ENCODE assay signal across 16 cellular contexts in genomic region chrY:8125907-8126571, GRCh38.
DNase-seq lines count a peak whose midpoint lies in the region; ATAC-seq, FAIRE-seq and TF ChIP-seq lines count a peak whose summit lies in the region.
"Had no signal": no experiment of that assay in that cellular context is flagged by ENCODE, and none has a peak within 500 bp of the region (broad histone marks: within the 10 kb centered on the region; RNA-seq: fewer than 3 reads in every experiment).

No MANE protein-coding gene starts in this region.

- TF ChIP-seq CTCF in astrocyte (IDR thresholded peaks at IDR 0.05; ENCODE audit: insufficient read depth, low read depth, low read length) (no peak), fibroblast of villous mesenchyme (IDR thresholded peaks at IDR 0.05; ENCODE audit: insufficient read depth, low read depth, low read length) (no peak), colonic mucosa (IDR thresholded peaks at IDR 0.05) (no peak)

- H3K9me3 ChIP-seq in astrocyte (ENCODE audit: insufficient read depth, low read depth, low read length), result no peaks in the 10 kb centered on the region
- no peaks in the 10 kb centered on the region for H3K9me3 ChIP-seq in small intestine (ENCODE audit: control insufficient read depth, low read depth)
- no peaks in the 10 kb centered on the region for H3K9me3 ChIP-seq in colonic mucosa
- H3K9me3 ChIP-seq: BLaER1, HAP-1, Peyer's patch had no signal

- H4K20me1 ChIP-seq in astrocyte (ENCODE audit: insufficient read depth, low read length), result no peaks in the 10 kb centered on the region
- H4K20me1 ChIP-seq: BLaER1 had no signal

- peaks cover 5% of the 10 kb centered on the region for H3K4me1 Mint-ChIP-seq in astrocyte (ENCODE audit: low read depth, unreplicated experiment)

- no peaks in the 10 kb centered on the region for H3K36me3 Mint-ChIP-seq in astrocyte (ENCODE audit: low read depth, unreplicated experiment)

- no peaks in the 10 kb centered on the region for H3K4me1 ChIP-seq in astrocyte (ENCODE audit: insufficient read depth, low read length)
- no peaks in the 10 kb centered on the region for H3K4me1 ChIP-seq in small intestine (ENCODE audit: control insufficient read depth in 2 of 2, insufficient read depth in 1 of 2, low read depth in 1 of 2, low read length in 1 of 2)
- H3K4me1 ChIP-seq in colonic mucosa, result no peaks in the 10 kb centered on the region
- H3K4me1 ChIP-seq: BLaER1, HAP-1, Peyer's patch had no signal

- no peaks in the 10 kb centered on the region for H3K27me3 ChIP-seq in astrocyte (ENCODE audit: insufficient read depth, low read length)
- no peaks in the 10 kb centered on the region for H3K27me3 ChIP-seq in small intestine (ENCODE audit: control insufficient read depth in 2 of 2, insufficient read depth in 2 of 2, low read length in 2 of 2)
- no peaks in the 10 kb centered on the region for H3K27me3 ChIP-seq in colonic mucosa
- H3K27me3 ChIP-seq: BLaER1, Peyer's patch had no signal

- no peak overlapping the region for H2AFZ ChIP-seq in astrocyte (ENCODE audit: low read depth, low read length)

- WGBS in small intestine, 3 donors, result 56 to 74% methylated on average over 12 of the region's 12 CpGs; no CpG with 5 or more reads in 1 of the 3 donors

- no peaks in the 10 kb centered on the region for H3K79me2 ChIP-seq in astrocyte (ENCODE audit: insufficient read depth, low read length)

- peak overlapping the region; percentile 41 for H3K27ac Mint-ChIP-seq in astrocyte (ENCODE audit: unreplicated experiment)

- intact Hi-C loops in sciatic nerve (cut with DNase I), result no loop called here
- intact Hi-C loops in colonic mucosa (cut with DNase I), result no loop called here

- H3K36me3 ChIP-seq in astrocyte (ENCODE audit: insufficient read depth, low read length), result no peaks in the 10 kb centered on the region
- no peaks in the 10 kb centered on the region for H3K36me3 ChIP-seq in small intestine (ENCODE audit: control insufficient read depth in 2 of 2, insufficient read depth in 2 of 2, low read length in 2 of 2)
- H3K36me3 ChIP-seq in colonic mucosa, result no peaks in the 10 kb centered on the region
- H3K36me3 ChIP-seq: BLaER1, HAP-1, Peyer's patch had no signal

- H3K9me3 Mint-ChIP-seq in astrocyte (ENCODE audit: unreplicated experiment), result no peaks in the 10 kb centered on the region

- FAIRE-seq in astrocyte (lab: Jason Lieb, UNC) (no peak), small intestine (lab: Jason Lieb, UNC) (no peak)
- FAIRE-seq: K562 had no signal

- H3K27ac ChIP-seq in astrocyte (ENCODE audit: low read depth, low read length), result no peak overlapping the region
- no peak overlapping the region for H3K27ac ChIP-seq in small intestine (ENCODE audit: low read depth in 1 of 2, low read length in 1 of 2)
- no peak overlapping the region for H3K27ac ChIP-seq in colonic mucosa
- H3K27ac ChIP-seq: BLaER1, Peyer's patch had no signal

- no peak overlapping the region for H3K4me3 Mint-ChIP-seq in astrocyte (ENCODE audit: unreplicated experiment)

- no peak for ATAC-seq in sciatic nerve
- ATAC-seq: K562 had no signal

- H3K27me3 Mint-ChIP-seq in astrocyte (ENCODE audit: low read depth, unreplicated experiment), result no peaks in the 10 kb centered on the region

- H3K9ac ChIP-seq in astrocyte (ENCODE audit: low read length), result no peak overlapping the region
- H3K9ac ChIP-seq in colonic mucosa (ENCODE audit: low read depth in 2 of 2, low read length in 2 of 2), result no peak overlapping the region
- H3K9ac ChIP-seq: BLaER1 had no signal

- DNase-seq in HT1080 (ENCODE audit: low read depth) (peak; percentile 83), astrocyte (ENCODE audit: low read depth) (no peak), fibroblast of villous mesenchyme (ENCODE audit: low read depth) (peak; percentile 5), small intestine (peak; percentile 21), sciatic nerve (ENCODE audit: low spot score) (no peak), HPDE6-E6E7 (ENCODE audit: extremely low spot score) (no peak), colonic mucosa (no peak)
- no peak for DNase-seq in stimulated activated CD4-positive, alpha-beta T cell treated with anti-CD3 and anti-CD28 coated beads, Interleukin-4, amount 100 ng/mL, for 24 hours
- DNase-seq: NCI-H1092 treated with DMSO at 0.1 percent for 48 hours, NCI-H1694 treated with DMSO at 0.1 percent for 48 hours, NCI-H446 treated with DMSO at 0.1 percent for 48 hours, Peyer's patch, SIG-M5 had no signal

- H3K4me3 ChIP-seq in astrocyte (ENCODE audit: insufficient read depth, low read depth, low read length) (no peak overlapping the region), fibroblast of villous mesenchyme (ENCODE audit: low read depth, low read length) (no peak overlapping the region), small intestine (ENCODE audit: low read depth in 1 of 2, low read length in 2 of 2) (no peak overlapping the region), colonic mucosa (no peak overlapping the region)
- H3K4me3 ChIP-seq: BLaER1, HAP-1, K562 had no signal

- peak overlapping the region; percentile 30 for H3K4me2 ChIP-seq in astrocyte (ENCODE audit: low read length)
- H3K4me2 ChIP-seq: BLaER1 had no signal

Comparison
In these comparisons a context has a peak if more than half of its experiments do, and no peak if none do; other contexts are left out.
1. DNase-seq: peak in HT1080 (single experiment), fibroblast of villous mesenchyme (single experiment) and small intestine (single experiment); none in astrocyte (single experiment), stimulated activated CD4-positive, alpha-beta T cell treated with anti-CD3 and anti-CD28 coated beads, Interleukin-4, amount 100 ng/mL, for 24 hours (single experiment), sciatic nerve (single experiment), HPDE6-E6E7 (single experiment) and colonic mucosa (single experiment).